8 cellular contexts compared by ENCODE assay signal in the genomic region with DNA sequence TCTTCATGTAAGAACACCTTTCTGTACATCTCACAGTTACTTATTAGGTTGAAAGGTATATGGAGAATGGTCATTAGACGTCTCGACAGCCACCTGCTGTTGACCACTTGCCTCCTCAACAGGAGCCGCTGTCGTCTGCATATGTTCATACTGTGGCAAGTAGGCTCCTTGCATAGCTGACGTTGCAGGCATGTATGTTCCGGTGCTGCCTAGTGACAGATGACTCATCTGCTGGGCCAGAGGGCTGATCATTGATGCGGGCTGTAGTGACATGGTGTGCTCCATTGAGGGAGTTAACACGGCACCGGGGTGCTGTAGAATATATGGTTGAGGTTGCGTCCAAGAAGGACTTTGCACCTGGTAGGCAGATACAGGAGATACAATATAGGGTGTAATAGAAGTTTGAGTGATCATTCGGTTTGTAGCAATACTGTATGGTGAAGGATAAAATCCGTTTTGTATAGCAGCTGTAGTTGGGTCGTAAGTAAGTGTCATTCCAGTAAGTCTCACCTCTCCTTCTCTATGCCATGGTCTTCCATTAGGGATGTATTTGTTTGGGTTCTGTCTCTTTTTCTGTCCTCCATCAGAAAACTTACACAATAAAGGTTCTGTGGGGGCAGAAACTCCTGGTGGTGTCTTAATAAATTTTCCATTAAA. TPM values are rescaled to one million over a fixed set of nuclear protein-coding genes. Genes with fewer than 3 reads are reported as not detected.
DNase-seq lines count a peak whose midpoint lies in the region; ATAC-seq and TF ChIP-seq lines count a peak whose summit lies in the region.
"Not testable (repeated sequence)": the region's sequence is repeated elsewhere in the genome, so short reads cannot be mapped to it uniquely, and the experiment has no call there.

No MANE protein-coding gene starts in this region.

- ATAC-seq in GM18870 (IDR thresholded peaks at IDR 0.05; ENCODE audit: unreplicated experiment) (peak; percentile 94), HG02759 (IDR thresholded peaks at IDR 0.05; ENCODE audit: unreplicated experiment) (peak; percentile 78)

- not testable (repeated sequence) for H4K20me1 ChIP-seq in Karpas-422 (ENCODE audit: insufficient read depth, low read depth, low read length); osteoblast (ENCODE audit: insufficient read depth, low read length)

- not testable (repeated sequence) for H3K9me2 ChIP-seq in Karpas-422 (replicated peaks; ENCODE audit: insufficient read depth, low read length)

- not testable (repeated sequence) for H3K9ac ChIP-seq in Karpas-422 (ENCODE audit: low read length)

- peak in 8 of 14 donors; percentile 1 to 25 (median 14) for DNase-seq in C1 segment of cervical spinal cord (lab: John Stamatoyannopoulos, UW)
- peak; percentile 84 for DNase-seq in Karpas-422
- peak; percentile 30 for DNase-seq in RKO (ENCODE audit: low spot score)
- peak; percentile 28 to 29 for DNase-seq in activated T-cell treated with anti-CD3 and anti-CD28 coated beads, Interleukin-2, amount 50 U/mL, for 48 hours
- peak; percentile 43 for DNase-seq in fibroblast of mammary gland (ENCODE audit: low read depth)
- DNase-seq in osteoblast (ENCODE audit: insufficient read length, low spot score, missing footprints): peak; percentile 68

- peak overlapping the region; percentile 56 for H3K4me2 ChIP-seq in Karpas-422 (ENCODE audit: low read depth, low read length, poor library complexity, severe bottlenecking)
- H3K4me2 ChIP-seq in osteoblast (ENCODE audit: insufficient read depth, low read length): not testable (repeated sequence)

- not testable (repeated sequence) for H3K27ac ChIP-seq in Karpas-422 (ENCODE audit: low read length); osteoblast (ENCODE audit: low read depth, low read length)

- not testable (repeated sequence) for H3K4me1 ChIP-seq in Karpas-422 (ENCODE audit: low read length); osteoblast (ENCODE audit: insufficient read depth, low read length)

- not testable (repeated sequence) for H3K36me3 ChIP-seq in Karpas-422 (ENCODE audit: insufficient read depth, low read length); osteoblast (ENCODE audit: insufficient read depth, low read length)

- TF ChIP-seq CTCF in fibroblast of mammary gland (conservative IDR thresholded peaks at IDR 0.05; ENCODE audit: control insufficient read depth, insufficient read depth, low read depth, low read length); osteoblast (IDR thresholded peaks at IDR 0.05; ENCODE audit: extremely low read depth, low read depth, low read length): not testable (repeated sequence)

- peak overlapping the region; percentile 43; the same call in 1 of the 2 replicates for H3K4me3 ChIP-seq in Karpas-422 (ENCODE audit: low read length)
- H3K4me3 ChIP-seq in fibroblast of mammary gland (ENCODE audit: control insufficient read depth, low read depth, low read length); osteoblast (ENCODE audit: insufficient read depth, low read length): not testable (repeated sequence)

- H3K9me3 ChIP-seq in Karpas-422 (ENCODE audit: low read length); osteoblast (ENCODE audit: low read depth, low read length): not testable (repeated sequence)

- not testable (repeated sequence) for H3K79me2 ChIP-seq in Karpas-422 (ENCODE audit: low read length); osteoblast (ENCODE audit: insufficient read depth, low read length)

- not testable (repeated sequence) for H3K27me3 ChIP-seq in Karpas-422 (ENCODE audit: low read length); osteoblast (ENCODE audit: insufficient read depth, low read length)

- peak overlapping the region; percentile 71; the same call in 1 of the 2 replicates for H2AFZ ChIP-seq in Karpas-422 (ENCODE audit: low read length)
- H2AFZ ChIP-seq in osteoblast (ENCODE audit: low read length): not testable (repeated sequence)

RNA-seq across cellular contexts. Expression of gene IRAK3, which starts 45.2 kb away (rescaled TPM):
- total RNA-seq in Karpas-422 (2014; rRNA removed; shearing (Covaris generic); ENCODE audit: low replicate concordance): not detected in 2 replicates
- 3.6 and 4.4 TPM in 2 replicates for total RNA-seq in osteoblast

Comparison
In these comparisons a context has a peak if more than half of its experiments do, and no peak if none do; other contexts are left out.
1. DNase-seq: peak in every context shown above with its lines; median percentile 84 in Karpas-422; 68 in osteoblast; 43 in fibroblast of mammary gland; 30 in RKO; 28 in activated T-cell treated with anti-CD3 and anti-CD28 coated beads, Interleukin-2, amount 50 U/mL, for 48 hours; 14 in C1 segment of cervical spinal cord.